1 cellular context compared by ENCODE assay signal in genomic region chr7:114653391-114654088, GRCh38.
TF ChIP-seq lines count a peak whose summit lies in the region.

No MANE protein-coding gene starts in this region.

TF ChIP-seq in SK-N-SH treated with all-trans-retinoic acid at 6 μM for 48 hours, 23 proteins besides CTCF, POLR2A, EP300 and RAD21 (continued from another document):
- TF ChIP-seq ZNF565 (CRISPR knock-in tag; conservative IDR thresholded peaks at IDR 0.05; ENCODE audit: low read depth) (no peak), RARB (CRISPR knock-in tag; IDR thresholded peaks at IDR 0.05) (no peak), ZNF8 (CRISPR knock-in tag; IDR thresholded peaks at IDR 0.05) (no peak), ESRRG (CRISPR knock-in tag; IDR thresholded peaks at IDR 0.05) (no peak), ZC3H10 (CRISPR knock-in tag; IDR thresholded peaks at IDR 0.05) (no peak), CREB5 (CRISPR knock-in tag; IDR thresholded peaks at IDR 0.05; ENCODE audit: low read depth) (no peak)
- TF ChIP-seq, protein P1, sequence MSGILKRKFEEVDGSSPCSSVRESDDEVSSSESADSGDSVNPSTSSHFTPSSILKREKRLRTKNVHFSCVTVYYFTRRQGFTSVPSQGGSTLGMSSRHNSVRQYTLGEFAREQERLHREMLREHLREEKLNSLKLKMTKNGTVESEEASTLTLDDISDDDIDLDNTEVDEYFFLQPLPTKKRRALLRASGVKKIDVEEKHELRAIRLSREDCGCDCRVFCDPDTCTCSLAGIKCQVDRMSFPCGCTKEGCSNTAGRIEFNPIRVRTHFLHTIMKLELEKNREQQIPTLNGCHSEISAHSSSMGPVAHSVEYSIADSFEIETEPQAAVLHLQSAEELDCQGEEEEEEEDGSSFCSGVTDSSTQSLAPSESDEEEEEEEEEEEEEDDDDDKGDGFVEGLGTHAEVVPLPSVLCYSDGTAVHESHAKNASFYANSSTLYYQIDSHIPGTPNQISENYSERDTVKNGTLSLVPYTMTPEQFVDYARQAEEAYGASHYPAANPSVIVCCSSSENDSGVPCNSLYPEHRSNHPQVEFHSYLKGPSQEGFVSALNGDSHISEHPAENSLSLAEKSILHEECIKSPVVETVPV (CRISPR knock-in tag; IDR thresholded peaks at IDR 0.05): no peak
